ENCODE assay signal across 8 cellular contexts in the genomic region with DNA sequence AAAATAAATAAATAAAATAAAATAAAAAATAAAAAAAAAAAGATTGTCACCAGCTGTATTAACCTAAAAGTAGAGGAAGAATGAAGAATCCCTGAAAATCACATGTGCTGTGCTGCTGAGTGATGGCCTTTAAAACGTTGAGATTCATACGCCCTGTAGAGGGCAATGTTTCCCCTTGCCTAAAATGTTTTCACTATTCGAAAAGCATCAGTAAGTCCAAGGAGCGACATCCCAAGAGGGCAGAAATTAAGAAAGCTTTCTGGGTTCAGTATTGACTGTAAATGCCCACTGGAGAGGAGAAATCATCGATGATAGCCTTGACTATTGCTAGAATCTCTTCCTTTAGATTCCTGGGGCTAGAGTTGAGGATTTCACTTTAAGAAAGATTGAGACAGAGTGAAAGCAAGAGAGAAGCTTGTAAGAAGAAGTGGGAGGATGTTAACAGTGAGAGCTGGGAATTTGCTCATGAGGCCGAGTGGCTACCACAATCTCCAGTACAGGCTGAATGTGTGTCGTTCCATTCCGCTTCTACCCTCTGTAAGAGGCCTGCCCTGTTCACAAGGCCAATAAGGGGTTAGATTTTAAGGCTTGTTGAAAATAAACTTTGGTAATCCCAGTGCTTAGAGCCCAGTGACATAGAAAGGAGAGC.
DNase-seq lines count a peak whose midpoint lies in the region; ATAC-seq and TF ChIP-seq lines count a peak whose summit lies in the region.

No MANE protein-coding gene starts in this region.

- TF ChIP-seq CTCF in GM12875 (IDR thresholded peaks at IDR 0.05; ENCODE audit: borderline replicate concordance, insufficient read depth, low read depth, low read length) (peak; percentile 43; the same call in 1 of the 2 replicates), body of pancreas (IDR thresholded peaks at IDR 0.05) (peak; percentile 29 to 68 (median 58))

- H3K4me1 Mint-ChIP-seq in immature natural killer cell = peaks cover 0 to 3% of the 10 kb centered on the region in 2 donors
- peaks cover 33% of the 10 kb centered on the region for H3K4me1 Mint-ChIP-seq in stimulated activated memory B cell treated with anti-CD40 and anti-IgM and Interleukin-4, amounts not matched to agents 10 μg/mL and 1 μg/mL and 100 μg/mL, for 72 hours

- peak overlapping the region in 4 of 5 donors; percentile 30 to 56 (median 33) for H3K4me3 Mint-ChIP-seq in immature natural killer cell
- H3K4me3 Mint-ChIP-seq in stimulated activated memory B cell treated with anti-CD40 and anti-IgM and Interleukin-4, amounts not matched to agents 10 μg/mL and 1 μg/mL and 100 μg/mL, for 72 hours = peak overlapping the region; percentile 75

- H3K27ac ChIP-seq in body of pancreas = no peak overlapping the region

- H3K36me3 ChIP-seq in body of pancreas (replicated peaks in 1 of 2; ENCODE audit: insufficient read depth in 1 of 2, low read depth in 2 of 2) = no peaks in the 10 kb centered on the region

- H3K9me3 Mint-ChIP-seq in immature natural killer cell = no peaks in the 10 kb centered on the region
- H3K9me3 Mint-ChIP-seq in stimulated activated memory B cell treated with anti-CD40 and anti-IgM and Interleukin-4, amounts not matched to agents 10 μg/mL and 1 μg/mL and 100 μg/mL, for 72 hours = no peaks in the 10 kb centered on the region

- DNase-seq in AG08395 (ENCODE audit: low spot score) (peak; percentile 70), NCI-H460 (ENCODE audit: extremely low read depth, low read depth) (peak; percentile 66), body of pancreas (peak in 2 of 4 donors; percentile 13 to 47), immature natural killer cell (peak; percentile 6 to 23 (median 15))

- no peaks in the 10 kb centered on the region for H3K36me3 Mint-ChIP-seq in immature natural killer cell
- no peaks in the 10 kb centered on the region for H3K36me3 Mint-ChIP-seq in stimulated activated memory B cell treated with anti-CD40 and anti-IgM and Interleukin-4, amounts not matched to agents 10 μg/mL and 1 μg/mL and 100 μg/mL, for 72 hours

- H3K4me1 ChIP-seq in body of pancreas = peaks cover 3% of the 10 kb centered on the region

- TF ChIP-seq POLR2A in body of pancreas (IDR thresholded peaks at IDR 0.05) = no peak

- ATAC-seq in HG02943 (IDR thresholded peaks at IDR 0.05; ENCODE audit: low read depth, unreplicated experiment) (peak; percentile 60), body of pancreas (peak; percentile 56), HG03521 (IDR thresholded peaks at IDR 0.05; ENCODE audit: unreplicated experiment) (no peak)
- ATAC-seq in stimulated activated memory B cell treated with anti-CD40 and anti-IgM and Interleukin-4, amounts not matched to agents 10 μg/mL and 1 μg/mL and 100 μg/mL, for 72 hours = peak; percentile 69

- H3K27me3 Mint-ChIP-seq in immature natural killer cell (ENCODE audit: low read depth in 3 of 3) = no peaks in the 10 kb centered on the region
- no peaks in the 10 kb centered on the region for H3K27me3 Mint-ChIP-seq in stimulated activated memory B cell treated with anti-CD40 and anti-IgM and Interleukin-4, amounts not matched to agents 10 μg/mL and 1 μg/mL and 100 μg/mL, for 72 hours

- no peak overlapping the region for H3K4me3 ChIP-seq in GM12875 (ENCODE audit: low read depth, low read length)
- H3K4me3 ChIP-seq in body of pancreas = no peak overlapping the region

- no peaks in the 10 kb centered on the region for H3K9me3 ChIP-seq in body of pancreas

- no peak overlapping the region for H3K27ac Mint-ChIP-seq in immature natural killer cell
- peak overlapping the region; percentile 70 for H3K27ac Mint-ChIP-seq in stimulated activated memory B cell treated with anti-CD40 and anti-IgM and Interleukin-4, amounts not matched to agents 10 μg/mL and 1 μg/mL and 100 μg/mL, for 72 hours

- 35 to 47% methylated on average over 8 of the region's 8 CpGs for WGBS in body of pancreas, 2 donors

- no peaks in the 10 kb centered on the region for H3K27me3 ChIP-seq in body of pancreas

- intact Hi-C loops in body of pancreas (cut with DNase I) = no loop called here
